16 cellular contexts compared by ENCODE assay signal in the genomic region with DNA sequence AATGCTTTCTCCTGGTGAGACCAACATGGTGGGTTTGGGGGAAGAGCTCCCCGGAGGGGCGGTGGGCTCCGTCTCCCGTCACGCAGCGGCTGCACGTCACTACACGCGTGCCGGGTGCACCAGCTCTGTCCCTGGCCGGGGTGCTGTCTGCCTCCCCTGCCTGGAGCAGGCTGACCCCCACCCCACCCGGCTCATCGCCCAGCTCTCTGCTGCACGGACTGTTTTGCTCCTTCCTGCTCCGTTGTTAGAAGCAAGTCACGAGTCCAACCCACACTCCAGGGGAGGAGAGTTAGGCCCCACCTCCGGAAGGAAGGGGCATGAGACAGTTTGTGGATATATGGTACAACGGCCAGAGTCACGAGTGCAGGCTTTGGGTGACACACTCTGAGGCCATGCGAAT.
A peak's percentile ranks its signal among the peaks of the same experiment; 100 is the strongest.
DNase-seq lines count a peak whose midpoint lies in the region; ATAC-seq lines count a peak whose summit lies in the region.
"Had no signal": no experiment of that assay in that cellular context is flagged by ENCODE, and none has a peak within 500 bp of the region (broad histone marks: within the 10 kb centered on the region; RNA-seq: fewer than 3 reads in every experiment).

No MANE protein-coding gene starts in this region.

- H3K36me3 Mint-ChIP-seq in T-cell, result no peaks in the 10 kb centered on the region
- H3K36me3 Mint-ChIP-seq: WTC11 had no signal

- H3K27ac Mint-ChIP-seq in stimulated activated naive CD8-positive, alpha-beta T cell treated with anti-CD3 and anti-CD28 coated beads, Interleukin-15, amount 100 ng/mL, for 72 hours, result no peak overlapping the region
- no peak overlapping the region for H3K27ac Mint-ChIP-seq in T-cell
- H3K27ac Mint-ChIP-seq: WTC11 had no signal

- no peaks in the 10 kb centered on the region for H3K27me3 Mint-ChIP-seq in stimulated activated naive CD8-positive, alpha-beta T cell treated with anti-CD3 and anti-CD28 coated beads, Interleukin-15, amount 100 ng/mL, for 72 hours
- H3K27me3 Mint-ChIP-seq in T-cell, result peaks cover 0 to 6% of the 10 kb centered on the region in 2 donors

- ATAC-seq in stimulated activated naive CD8-positive, alpha-beta T cell treated with anti-CD3 and anti-CD28 coated beads, Interleukin-15, amount 100 ng/mL, for 72 hours, result peak; percentile 33
- ATAC-seq in stimulated activated naive CD8-positive, alpha-beta T cell treated with anti-CD3 and anti-CD28 coated beads, Interleukin-15, Interleukin-2, amounts not matched to agents 100 U/mL and 50 U/mL, for 24 hours, result no peak
- peak; percentile 11 for ATAC-seq in esophagus mucosa
- no peak for ATAC-seq in HG03139 (IDR thresholded peaks at IDR 0.05; ENCODE audit: unreplicated experiment)
- ATAC-seq in T-cell (replicated peaks in 1 of 4), result no peak
- ATAC-seq in GM21515 (IDR thresholded peaks at IDR 0.05; ENCODE audit: unreplicated experiment), result no peak
- ATAC-seq: WTC11 had no signal

- H3K4me1 Mint-ChIP-seq in stimulated activated naive CD8-positive, alpha-beta T cell treated with anti-CD3 and anti-CD28 coated beads, Interleukin-15, amount 100 ng/mL, for 72 hours, result no peaks in the 10 kb centered on the region
- no peaks in the 10 kb centered on the region for H3K4me1 Mint-ChIP-seq in T-cell

- CTCF ChIA-PET in T-cell (lab: Charles Lee), result no interaction called here

- POLR2A ChIA-PET in T-cell (lab: Charles Lee), result interaction anchor here in 1 of 2 donors (0.6 kb wide), 1 partner anchor 24 kb away, joined by 8 read pairs; no protein-coding TSS in a partner anchor

- no peak for DNase-seq in stimulated activated naive CD8-positive, alpha-beta T cell treated with anti-CD3 and anti-CD28 coated beads, Interleukin-15, amount 100 ng/mL, for 72 hours
- DNase-seq in stimulated activated naive CD8-positive, alpha-beta T cell treated with anti-CD3 and anti-CD28 coated beads, Interleukin-15, Interleukin-2, amounts not matched to agents 100 U/mL and 50 U/mL, for 24 hours, result no peak
- DNase-seq in NOMO-1 treated with DMSO at 0.1 percent for 48 hours (lab: John Stamatoyannopoulos, UW; ENCODE audit: unreplicated experiment) (peak; percentile 69), T-cell (no peak), NCI-H2227 treated with DMSO at 0.1 percent for 48 hours (lab: John Stamatoyannopoulos, UW) (no peak)
- DNase-seq: activated CD8-positive, alpha-beta memory T cell treated with anti-CD3 and anti-CD28 coated beads, Interleukin-2, amount 50 U/mL, for 4 hours; activated naive CD4-positive, alpha-beta T cell treated with Interleukin-2 at 50 U/mL for 16 hours; colonic mucosa; KG1; occipital lobe; RPMI8226; stimulated activated CD4-positive, alpha-beta T cell treated with anti-CD3 and anti-CD28 coated beads, Interleukin-2, amount 100 ng/mL, for 24 hours had no signal

- H3K9me3 Mint-ChIP-seq in stimulated activated naive CD8-positive, alpha-beta T cell treated with anti-CD3 and anti-CD28 coated beads, Interleukin-15, amount 100 ng/mL, for 72 hours, result no peaks in the 10 kb centered on the region
- H3K9me3 Mint-ChIP-seq in T-cell, result peaks cover 0 to 3% (median 0%) of the 10 kb centered on the region in 3 donors
- H3K9me3 Mint-ChIP-seq: WTC11 had no signal

- H3K4me3 Mint-ChIP-seq in stimulated activated naive CD8-positive, alpha-beta T cell treated with anti-CD3 and anti-CD28 coated beads, Interleukin-15, amount 100 ng/mL, for 72 hours, result no peak overlapping the region
- no peak overlapping the region for H3K4me3 Mint-ChIP-seq in T-cell
- H3K4me3 Mint-ChIP-seq: WTC11 had no signal

Comparison
In these comparisons a context has a peak if more than half of its experiments do, and no peak if none do; other contexts are left out.
1. ATAC-seq: peak in stimulated activated naive CD8-positive, alpha-beta T cell treated with anti-CD3 and anti-CD28 coated beads, Interleukin-15, amount 100 ng/mL, for 72 hours (single experiment) and esophagus mucosa (single experiment); none in stimulated activated naive CD8-positive, alpha-beta T cell treated with anti-CD3 and anti-CD28 coated beads, Interleukin-15, Interleukin-2, amounts not matched to agents 100 U/mL and 50 U/mL, for 24 hours (single experiment), HG03139 (single experiment), T-cell (0 of 4) and GM21515 (single experiment).